Comparison of ENCODE assay signal across 20 cellular contexts in the genomic region with DNA sequence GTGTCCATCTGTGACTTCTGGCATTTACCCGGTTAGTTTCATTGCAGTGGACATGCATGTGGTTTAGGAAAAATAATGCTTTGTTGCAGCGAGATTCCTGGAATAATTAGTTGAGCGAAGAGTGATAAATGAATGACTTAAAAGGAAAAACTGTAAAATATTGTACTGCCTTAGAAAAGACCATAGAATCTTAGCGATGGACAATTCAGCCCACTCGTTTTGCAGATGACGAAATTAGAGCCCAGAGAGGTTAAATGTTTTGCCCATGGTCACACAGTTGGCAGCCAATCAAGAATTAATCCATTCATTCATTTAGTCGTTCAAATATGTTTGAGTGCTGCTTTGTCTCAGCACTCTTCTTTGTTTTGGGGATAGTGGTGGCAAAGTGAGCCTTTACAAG.
DNase-seq lines count a peak whose midpoint lies in the region; ATAC-seq and TF ChIP-seq lines count a peak whose summit lies in the region.
"Had no signal": no experiment of that assay in that cellular context is flagged by ENCODE, and none has a peak within 500 bp of the region (broad histone marks: within the 10 kb centered on the region; RNA-seq: fewer than 3 reads in every experiment).

No MANE protein-coding gene starts in this region.

- no peaks in the 10 kb centered on the region for H3K27me3 ChIP-seq in CD8-positive, alpha-beta memory T cell (ENCODE audit: insufficient read depth, low read length, poor library complexity, severe bottlenecking)
- H3K27me3 ChIP-seq in neutrophil = no peaks in the 10 kb centered on the region
- H3K27me3 ChIP-seq: BLaER1 treated with 17β-estradiol and CSF1 and Interleukin-3, amounts not matched to agents 10 nM and 100 nM had no signal

- H3K9me3 Mint-ChIP-seq in CD8-positive, alpha-beta memory T cell = no peaks in the 10 kb centered on the region
- H3K9me3 Mint-ChIP-seq in WTC11 (no peaks in the 10 kb centered on the region), glutamatergic neuron (ENCODE audit: unreplicated experiment) (peaks cover 3% of the 10 kb centered on the region), natural killer cell (no peaks in the 10 kb centered on the region)
- H3K9me3 Mint-ChIP-seq in dendritic cell treated with granulocyte-macrophage colony-stimulating factor and Interleukin-4, amounts not matched to agents 40 ng/mL and 50 ng/mL, for 4 days = no peaks in the 10 kb centered on the region
- H3K9me3 Mint-ChIP-seq in activated T-cell treated with anti-CD3 and anti-CD28 coated beads, Interleukin-2, amount 50 U/mL, for 24 hours = no peaks in the 10 kb centered on the region
- H3K9me3 Mint-ChIP-seq: CD4-positive, CD25-positive, alpha-beta regulatory T cell; GM23338; H9; IgD-negative memory B cell had no signal

- H3K4me1 ChIP-seq in CD8-positive, alpha-beta memory T cell (ENCODE audit: insufficient read depth, low read length) = no peaks in the 10 kb centered on the region
- peaks cover 24 to 35% of the 10 kb centered on the region in 2 experiments for H3K4me1 ChIP-seq in neutrophil (ENCODE audit: control insufficient read depth in 1 of 2, insufficient read depth in 1 of 2, low read depth in 1 of 2, low read length in 1 of 2)

- TF ChIP-seq CTCF in WTC11 (IDR thresholded peaks at IDR 0.05) = no peak
- TF ChIP-seq CTCF in neutrophil (IDR thresholded peaks at IDR 0.05) = no peak
- no peak for TF ChIP-seq CTCF in glutamatergic neuron (IDR thresholded peaks at IDR 0.05; ENCODE audit: partially characterized antibody, unreplicated experiment)
- no peak for TF ChIP-seq CTCF in natural killer cell (IDR thresholded peaks at IDR 0.05)

- H3K4me1 Mint-ChIP-seq in CD8-positive, alpha-beta memory T cell = peaks cover 6 to 9% (median 9%) of the 10 kb centered on the region in 3 donors
- H3K4me1 Mint-ChIP-seq in WTC11 (peaks cover 46% of the 10 kb centered on the region), glutamatergic neuron (ENCODE audit: low read depth, unreplicated experiment) (peaks cover 10% of the 10 kb centered on the region), natural killer cell (peaks cover 5 to 6% of the 10 kb centered on the region in 2 donors)
- H3K4me1 Mint-ChIP-seq in dendritic cell treated with granulocyte-macrophage colony-stimulating factor and Interleukin-4, amounts not matched to agents 40 ng/mL and 50 ng/mL, for 4 days (ENCODE audit: low read depth) = peaks cover 54% of the 10 kb centered on the region
- peaks cover 6% of the 10 kb centered on the region for H3K4me1 Mint-ChIP-seq in activated T-cell treated with anti-CD3 and anti-CD28 coated beads, Interleukin-2, amount 50 U/mL, for 24 hours (ENCODE audit: low read depth)

- H3K27ac ChIP-seq in CD8-positive, alpha-beta memory T cell (ENCODE audit: low read depth, low read length) = no peak overlapping the region
- H3K27ac ChIP-seq in neutrophil = peak overlapping the region; percentile 20
- H3K27ac ChIP-seq: BLaER1 treated with 17β-estradiol and CSF1 and Interleukin-3, amounts not matched to agents 10 nM and 100 nM had no signal

- H3K4me3 Mint-ChIP-seq in CD8-positive, alpha-beta memory T cell = no peak overlapping the region
- H3K4me3 Mint-ChIP-seq in WTC11 (no peak overlapping the region), glutamatergic neuron (ENCODE audit: unreplicated experiment) (no peak overlapping the region), natural killer cell (no peak overlapping the region)
- no peak overlapping the region for H3K4me3 Mint-ChIP-seq in dendritic cell treated with granulocyte-macrophage colony-stimulating factor and Interleukin-4, amounts not matched to agents 40 ng/mL and 50 ng/mL, for 4 days
- no peak overlapping the region for H3K4me3 Mint-ChIP-seq in activated T-cell treated with anti-CD3 and anti-CD28 coated beads, Interleukin-2, amount 50 U/mL, for 24 hours
- H3K4me3 Mint-ChIP-seq: B cell; CD4-positive, CD25-positive, alpha-beta regulatory T cell; GM23338; H9; IgD-negative memory B cell had no signal

- peaks cover 0 to 60% (median 9%) of the 10 kb centered on the region in 3 donors for H3K36me3 Mint-ChIP-seq in CD8-positive, alpha-beta memory T cell
- H3K36me3 Mint-ChIP-seq in WTC11 = no peaks in the 10 kb centered on the region
- peaks cover 65% of the 10 kb centered on the region for H3K36me3 Mint-ChIP-seq in dendritic cell treated with granulocyte-macrophage colony-stimulating factor and Interleukin-4, amounts not matched to agents 40 ng/mL and 50 ng/mL, for 4 days (ENCODE audit: low read depth)
- H3K36me3 Mint-ChIP-seq in activated T-cell treated with anti-CD3 and anti-CD28 coated beads, Interleukin-2, amount 50 U/mL, for 24 hours (ENCODE audit: low read depth) = peaks cover 25% of the 10 kb centered on the region
- H3K36me3 Mint-ChIP-seq in glutamatergic neuron (ENCODE audit: unreplicated experiment) = no peaks in the 10 kb centered on the region
- no peaks in the 10 kb centered on the region for H3K36me3 Mint-ChIP-seq in natural killer cell

- CTCF ChIA-PET in CD8-positive, alpha-beta memory T cell (lab: Charles Lee) = interaction anchor here (7.5 to 12.3 kb wide), 2 partner anchors 129 to 163 kb away, joined by 88 to 143 read pairs; no protein-coding TSS in a partner anchor
- CTCF ChIA-PET in WTC11 (lab: Charles Lee) = interaction anchor here (1.6 to 4.1 kb wide), 4 partner anchors 130 to 222 kb away, joined by 3 to 52 read pairs (median 6); no protein-coding TSS in a partner anchor

- no peaks in the 10 kb centered on the region for H3K27me3 Mint-ChIP-seq in CD8-positive, alpha-beta memory T cell
- H3K27me3 Mint-ChIP-seq in WTC11 (ENCODE audit: low read depth) (no peaks in the 10 kb centered on the region), glutamatergic neuron (ENCODE audit: unreplicated experiment) (no peaks in the 10 kb centered on the region), natural killer cell (ENCODE audit: low read depth in 2 of 2) (no peaks in the 10 kb centered on the region)
- no peaks in the 10 kb centered on the region for H3K27me3 Mint-ChIP-seq in dendritic cell treated with granulocyte-macrophage colony-stimulating factor and Interleukin-4, amounts not matched to agents 40 ng/mL and 50 ng/mL, for 4 days
- no peaks in the 10 kb centered on the region for H3K27me3 Mint-ChIP-seq in activated T-cell treated with anti-CD3 and anti-CD28 coated beads, Interleukin-2, amount 50 U/mL, for 24 hours
- H3K27me3 Mint-ChIP-seq: B cell; CD4-positive, CD25-positive, alpha-beta regulatory T cell; IgD-negative memory B cell had no signal

- POLR2A ChIA-PET in CD8-positive, alpha-beta memory T cell (lab: Charles Lee) = no interaction called here
- POLR2A ChIA-PET in WTC11 (lab: Charles Lee) = no interaction called here

- peaks cover 8% of the 10 kb centered on the region for H3K36me3 ChIP-seq in CD8-positive, alpha-beta memory T cell (ENCODE audit: insufficient read depth, low read length)
- H3K36me3 ChIP-seq in neutrophil = peaks cover 86% of the 10 kb centered on the region

- peak overlapping the region in 5 of 8 donors; percentile 2 to 87 (median 78) for H3K27ac Mint-ChIP-seq in CD8-positive, alpha-beta memory T cell
- peak overlapping the region; percentile 70 for H3K27ac Mint-ChIP-seq in WTC11
- peak overlapping the region; percentile 12 for H3K27ac Mint-ChIP-seq in dendritic cell treated with granulocyte-macrophage colony-stimulating factor and Interleukin-4, amounts not matched to agents 40 ng/mL and 50 ng/mL, for 4 days
- no peak overlapping the region for H3K27ac Mint-ChIP-seq in activated T-cell treated with anti-CD3 and anti-CD28 coated beads, Interleukin-2, amount 50 U/mL, for 24 hours
- H3K27ac Mint-ChIP-seq in glutamatergic neuron (ENCODE audit: unreplicated experiment) = no peak overlapping the region
- peak overlapping the region in 1 of 2 donors; percentile 9 for H3K27ac Mint-ChIP-seq in natural killer cell
- H3K27ac Mint-ChIP-seq: B cell; CD4-positive, CD25-positive, alpha-beta regulatory T cell; GM23338 had no signal

- ATAC-seq in WTC11 (no peak), GM18519 (IDR thresholded peaks at IDR 0.05; ENCODE audit: low FRiP score, unreplicated experiment) (no peak), natural killer cell (no peak)
- ATAC-seq: GM23338, HepG2 had no signal

- H3K9me3 ChIP-seq in CD8-positive, alpha-beta memory T cell (ENCODE audit: low read length) = no peaks in the 10 kb centered on the region
- no peaks in the 10 kb centered on the region for H3K9me3 ChIP-seq in neutrophil
- H3K9me3 ChIP-seq: BLaER1 treated with 17β-estradiol and CSF1 and Interleukin-3, amounts not matched to agents 10 nM and 100 nM; Caco-2 had no signal

- no peak overlapping the region for H3K4me3 ChIP-seq in CD8-positive, alpha-beta memory T cell (ENCODE audit: low read length)
- H3K4me3 ChIP-seq in neutrophil (ENCODE audit: low read depth in 1 of 2, low read length in 1 of 2) = no peak overlapping the region
- H3K4me3 ChIP-seq: BLaER1 treated with 17β-estradiol and CSF1 and Interleukin-3, amounts not matched to agents 10 nM and 100 nM; GM23338 had no signal

- intact Hi-C loops in dendritic cell treated with granulocyte-macrophage colony-stimulating factor and Interleukin-4, amounts not matched to agents 40 ng/mL and 50 ng/mL, for 4 days (cut with micrococcal nuclease) = no loop called here
- intact Hi-C loops in natural killer cell (cut with micrococcal nuclease) = no loop called here

- DNase-seq in CD8-positive, alpha-beta memory T cell = no peak
- DNase-seq in WTC11 (ENCODE audit: low spot score) = no peak
- no peak for DNase-seq in activated T-cell treated with anti-CD3 and anti-CD28 coated beads, Interleukin-2, amount 50 U/mL, for 24 hours
- DNase-seq in glutamatergic neuron = no peak
- DNase-seq in natural killer cell = no peak
- DNase-seq: 8988T; Caco-2; CD4-positive, CD25-positive, alpha-beta regulatory T cell; DMS153; DMS79; GDM1; H9 had no signal

TF ChIP-seq in WTC11, 78 proteins besides CTCF, POLR2A, EP300 and RAD21 (continues in another document):
- TF ChIP-seq, protein P1, sequence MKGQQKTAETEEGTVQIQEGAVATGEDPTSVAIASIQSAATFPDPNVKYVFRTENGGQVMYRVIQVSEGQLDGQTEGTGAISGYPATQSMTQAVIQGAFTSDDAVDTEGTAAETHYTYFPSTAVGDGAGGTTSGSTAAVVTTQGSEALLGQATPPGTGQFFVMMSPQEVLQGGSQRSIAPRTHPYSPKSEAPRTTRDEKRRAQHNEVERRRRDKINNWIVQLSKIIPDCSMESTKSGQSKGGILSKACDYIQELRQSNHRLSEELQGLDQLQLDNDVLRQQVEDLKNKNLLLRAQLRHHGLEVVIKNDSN (CRISPR knock-in tag; IDR thresholded peaks at IDR 0.05) = no peak

Comparison
In these comparisons a context has a peak if more than half of its experiments do, and no peak if none do; other contexts are left out.
1. H3K27ac Mint-ChIP-seq: peak in CD8-positive, alpha-beta memory T cell (5 of 8), WTC11 (single experiment) and dendritic cell treated with granulocyte-macrophage colony-stimulating factor and Interleukin-4, amounts not matched to agents 40 ng/mL and 50 ng/mL, for 4 days (single experiment); none in activated T-cell treated with anti-CD3 and anti-CD28 coated beads, Interleukin-2, amount 50 U/mL, for 24 hours (single experiment) and glutamatergic neuron (single experiment).